27 cellular contexts compared by ENCODE assay signal in the genomic region with DNA sequence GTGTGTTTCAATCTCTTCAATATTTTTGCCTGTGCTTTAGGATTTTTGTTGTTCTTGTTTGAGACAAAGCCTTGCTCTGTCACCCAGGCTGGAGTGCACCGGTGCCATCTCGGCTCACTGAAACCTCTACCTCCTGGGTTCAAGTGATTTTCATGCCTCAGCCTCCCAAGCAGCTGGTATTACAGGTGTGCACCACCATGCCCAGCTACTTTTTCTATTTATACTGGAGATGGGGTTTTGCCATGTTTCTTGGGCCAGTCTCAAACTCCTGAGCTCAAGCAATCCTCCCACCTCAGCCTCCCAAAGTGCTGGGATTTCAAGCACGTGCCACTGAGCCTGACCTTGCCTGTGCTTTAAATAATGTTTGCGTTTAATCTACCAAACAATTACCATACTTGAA. TPM values are rescaled to one million over a fixed set of nuclear protein-coding genes. Genes with fewer than 3 reads are reported as not detected.
"Had no signal": no experiment of that assay in that cellular context is flagged by ENCODE, and none has a peak within 500 bp of the region (broad histone marks: within the 10 kb centered on the region; RNA-seq: fewer than 3 reads in every experiment).

No MANE protein-coding gene starts in this region.

- ATAC-seq: effector memory CD8-positive, alpha-beta T cell; esophagus mucosa; foreskin keratinocyte; gastrocnemius medialis; gastroesophageal sphincter had no signal

- DNase-seq: colonic mucosa; cortex of kidney; dermis blood vessel endothelial cell; dorsolateral prefrontal cortex; effector CD4-positive, alpha-beta T cell; effector CD8-positive, alpha-beta T cell; effector memory CD4-positive, alpha-beta T cell; effector memory CD8-positive, alpha-beta T cell; endodermal cell; erythroblast; esophagus squamous epithelium; foreskin fibroblast; foreskin keratinocyte; foreskin melanocyte; gastrocnemius medialis; glutamatergic neuron; head of caudate nucleus; heart right ventricle had no signal

- H3K4me3 ChIP-seq: colonic mucosa, coronary artery, dorsolateral prefrontal cortex, esophagus muscularis mucosa, esophagus squamous epithelium, gastrocnemius medialis, gastroesophageal sphincter, heart right ventricle had no signal

- H3K9me3 ChIP-seq: colonic mucosa, gastrocnemius medialis had no signal

- FAIRE-seq: colon, endometrium, endothelial cell of umbilical vein, frontal cortex had no signal

- H3K27ac ChIP-seq: colonic mucosa, coronary artery, dorsolateral prefrontal cortex, epithelial cell of prostate, esophagus muscularis mucosa, esophagus squamous epithelium, foreskin keratinocyte, gastrocnemius medialis, gastroesophageal sphincter had no signal

- H3K27me3 ChIP-seq: colonic mucosa, esophagus muscularis mucosa, esophagus squamous epithelium, foreskin keratinocyte, gastrocnemius medialis, gastroesophageal sphincter, heart right ventricle had no signal

- H3K36me3 ChIP-seq: colonic mucosa, esophagus muscularis mucosa, esophagus squamous epithelium, gastrocnemius medialis, gastroesophageal sphincter, heart right ventricle had no signal

- H3K4me1 ChIP-seq: colonic mucosa, esophagus muscularis mucosa, esophagus squamous epithelium, foreskin keratinocyte, gastrocnemius medialis, gastroesophageal sphincter, heart right ventricle had no signal

RNA-seq across cellular contexts. Expression of a gene that starts 43.1 kb away (rescaled TPM):
- total RNA-seq: endothelial cell of umbilical vein, foreskin keratinocyte had no signal
- polyA plus RNA-seq: foreskin keratinocyte had no signal
